Comparison of ENCODE assay signal across 21 cellular contexts in the genomic region with DNA sequence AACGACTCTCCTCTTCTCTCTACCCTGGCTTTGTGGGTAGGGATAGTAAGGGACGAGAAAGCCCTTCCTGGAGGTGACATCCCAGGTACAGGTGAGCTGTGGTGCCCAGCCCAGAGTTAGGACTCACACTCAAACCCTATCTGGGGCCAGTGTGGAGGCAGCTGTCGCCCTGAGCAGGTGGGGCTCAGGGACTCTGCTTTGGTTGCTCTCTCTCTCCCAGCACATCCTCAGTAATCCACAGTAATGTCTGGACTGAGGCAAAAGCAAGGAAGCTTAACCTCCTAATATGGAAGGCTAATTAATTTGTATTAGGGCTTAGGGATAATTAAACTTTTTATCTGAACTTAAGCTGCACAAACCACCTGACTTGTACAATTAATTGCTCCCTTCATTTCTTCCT. TPM values are rescaled to one million over a fixed set of nuclear protein-coding genes. Genes with fewer than 3 reads are reported as not detected.
A peak's percentile ranks its signal among the peaks of the same experiment; 100 is the strongest.
DNase-seq lines count a peak whose midpoint lies in the region; ATAC-seq and TF ChIP-seq lines count a peak whose summit lies in the region.
"Had no signal": no experiment of that assay in that cellular context is flagged by ENCODE, and none has a peak within 500 bp of the region (broad histone marks: within the 10 kb centered on the region; RNA-seq: fewer than 3 reads in every experiment).

No MANE protein-coding gene starts in this region.

- H3K9me3 ChIP-seq in WERI-Rb-1 (ENCODE audit: severe bottlenecking) = no peaks in the 10 kb centered on the region
- H3K9me3 ChIP-seq: BE2C; BLaER1 treated with 17β-estradiol and CSF1 and Interleukin-3, amounts not matched to agents 10 nM and 100 nM had no signal

- DNase-seq in NCI-H1105 treated with DMSO at 0.1 percent for 48 hours (lab: John Stamatoyannopoulos, UW) = peak; percentile 31
- DNase-seq in NCI-H1105 (lab: John Stamatoyannopoulos, UW) = no peak
- peak; percentile 13 for DNase-seq in NCI-H524 treated with DMSO at 0.1 percent for 48 hours (lab: John Stamatoyannopoulos, UW)
- DNase-seq in WERI-Rb-1 = peak; percentile 66
- no peak for DNase-seq in activated CD4-positive, alpha-beta T cell treated with anti-CD3 and anti-CD28 coated beads, Interleukin-2, amount 10 ng/mL, durations not matched to agents 24 days and 14 days
- DNase-seq: BE2C; Calu3; CD4-positive, alpha-beta memory T cell; DMS 273 treated with DMSO at 0.1 percent for 48 hours; DMS79; EL; GDM1; H9 had no signal

- no peaks in the 10 kb centered on the region for H3K27me3 ChIP-seq in WERI-Rb-1 (ENCODE audit: insufficient read depth, low read depth, severe bottlenecking)
- H3K27me3 ChIP-seq: BLaER1 treated with 17β-estradiol and CSF1 and Interleukin-3, amounts not matched to agents 10 nM and 100 nM had no signal

- no peak overlapping the region for H3K27ac Mint-ChIP-seq in activated CD4-positive, alpha-beta T cell treated with anti-CD3 and anti-CD28 coated beads, Interleukin-2, amount 10 ng/mL, durations not matched to agents 24 days and 14 days
- H3K27ac Mint-ChIP-seq: CD14-positive monocyte; CD4-positive, alpha-beta memory T cell; GM23338; H9 had no signal

- H3K27me3 Mint-ChIP-seq in activated CD4-positive, alpha-beta T cell treated with anti-CD3 and anti-CD28 coated beads, Interleukin-2, amount 10 ng/mL, durations not matched to agents 24 days and 14 days = peaks cover 24% of the 10 kb centered on the region

- TF ChIP-seq CTCF in WERI-Rb-1 (IDR thresholded peaks at IDR 0.05; ENCODE audit: low read depth, low read length) = no peak

- no peak overlapping the region for H3K27ac ChIP-seq in WERI-Rb-1
- H3K27ac ChIP-seq: 22Rv1; BLaER1 treated with 17β-estradiol and CSF1 and Interleukin-3, amounts not matched to agents 10 nM and 100 nM had no signal

- intact Hi-C loops in activated CD4-positive, alpha-beta T cell treated with anti-CD3 and anti-CD28 coated beads, Interleukin-2, amount 10 ng/mL, durations not matched to agents 24 days and 14 days (cut with micrococcal nuclease) = no loop called here

- no peak overlapping the region for H3K4me3 Mint-ChIP-seq in activated CD4-positive, alpha-beta T cell treated with anti-CD3 and anti-CD28 coated beads, Interleukin-2, amount 10 ng/mL, durations not matched to agents 24 days and 14 days
- H3K4me3 Mint-ChIP-seq: CD14-positive monocyte; CD4-positive, alpha-beta memory T cell; GM23338; H9 had no signal

- H3K4me3 ChIP-seq in WERI-Rb-1 (ENCODE audit: low read depth, low read length) = no peak overlapping the region
- H3K4me3 ChIP-seq: BLaER1 treated with 17β-estradiol and CSF1 and Interleukin-3, amounts not matched to agents 10 nM and 100 nM; GM12878; GM23338 had no signal

- ATAC-seq in HG03442 (IDR thresholded peaks at IDR 0.05; ENCODE audit: unreplicated experiment) (no peak), GM21619 (IDR thresholded peaks at IDR 0.05; ENCODE audit: unreplicated experiment) (no peak)
- ATAC-seq: GM12878, GM23338, HCT116 had no signal

- no peaks in the 10 kb centered on the region for H3K36me3 ChIP-seq in WERI-Rb-1
- H3K36me3 ChIP-seq: BE2C; BLaER1 treated with 17β-estradiol and CSF1 and Interleukin-3, amounts not matched to agents 10 nM and 100 nM had no signal

- H3K36me3 Mint-ChIP-seq in activated CD4-positive, alpha-beta T cell treated with anti-CD3 and anti-CD28 coated beads, Interleukin-2, amount 10 ng/mL, durations not matched to agents 24 days and 14 days (ENCODE audit: low read depth) = no peaks in the 10 kb centered on the region
- H3K36me3 Mint-ChIP-seq: CD14-positive monocyte; CD4-positive, alpha-beta memory T cell had no signal

- no peaks in the 10 kb centered on the region for H3K9me3 Mint-ChIP-seq in activated CD4-positive, alpha-beta T cell treated with anti-CD3 and anti-CD28 coated beads, Interleukin-2, amount 10 ng/mL, durations not matched to agents 24 days and 14 days
- H3K9me3 Mint-ChIP-seq: CD14-positive monocyte, GM23338, H9 had no signal

- H3K4me1 Mint-ChIP-seq in activated CD4-positive, alpha-beta T cell treated with anti-CD3 and anti-CD28 coated beads, Interleukin-2, amount 10 ng/mL, durations not matched to agents 24 days and 14 days = no peaks in the 10 kb centered on the region
- H3K4me1 Mint-ChIP-seq: CD4-positive, alpha-beta memory T cell had no signal

RNA-seq across cellular contexts. Expression of gene DDX20, which starts 38.2 kb away (rescaled TPM):
- 18.7 and 24.2 TPM in 2 replicates for total RNA-seq in activated CD4-positive, alpha-beta T cell treated with anti-CD3 and anti-CD28 coated beads, Interleukin-2, amount 10 ng/mL, durations not matched to agents 24 days and 14 days

RNA-seq across cellular contexts. Expression of gene INKA2, which starts 54.7 kb away (rescaled TPM):
- 2.4 and 2.6 TPM in 2 replicates for total RNA-seq in activated CD4-positive, alpha-beta T cell treated with anti-CD3 and anti-CD28 coated beads, Interleukin-2, amount 10 ng/mL, durations not matched to agents 24 days and 14 days
- total RNA-seq: Calu3 had no signal

Comparison
In these comparisons a context has a peak if more than half of its experiments do, and no peak if none do; other contexts are left out.
1. DNase-seq: peak in NCI-H1105 treated with DMSO at 0.1 percent for 48 hours (single experiment), NCI-H524 treated with DMSO at 0.1 percent for 48 hours (single experiment) and WERI-Rb-1 (single experiment); none in NCI-H1105 (single experiment) and activated CD4-positive, alpha-beta T cell treated with anti-CD3 and anti-CD28 coated beads, Interleukin-2, amount 10 ng/mL, durations not matched to agents 24 days and 14 days (single experiment).